In the genomic region with DNA sequence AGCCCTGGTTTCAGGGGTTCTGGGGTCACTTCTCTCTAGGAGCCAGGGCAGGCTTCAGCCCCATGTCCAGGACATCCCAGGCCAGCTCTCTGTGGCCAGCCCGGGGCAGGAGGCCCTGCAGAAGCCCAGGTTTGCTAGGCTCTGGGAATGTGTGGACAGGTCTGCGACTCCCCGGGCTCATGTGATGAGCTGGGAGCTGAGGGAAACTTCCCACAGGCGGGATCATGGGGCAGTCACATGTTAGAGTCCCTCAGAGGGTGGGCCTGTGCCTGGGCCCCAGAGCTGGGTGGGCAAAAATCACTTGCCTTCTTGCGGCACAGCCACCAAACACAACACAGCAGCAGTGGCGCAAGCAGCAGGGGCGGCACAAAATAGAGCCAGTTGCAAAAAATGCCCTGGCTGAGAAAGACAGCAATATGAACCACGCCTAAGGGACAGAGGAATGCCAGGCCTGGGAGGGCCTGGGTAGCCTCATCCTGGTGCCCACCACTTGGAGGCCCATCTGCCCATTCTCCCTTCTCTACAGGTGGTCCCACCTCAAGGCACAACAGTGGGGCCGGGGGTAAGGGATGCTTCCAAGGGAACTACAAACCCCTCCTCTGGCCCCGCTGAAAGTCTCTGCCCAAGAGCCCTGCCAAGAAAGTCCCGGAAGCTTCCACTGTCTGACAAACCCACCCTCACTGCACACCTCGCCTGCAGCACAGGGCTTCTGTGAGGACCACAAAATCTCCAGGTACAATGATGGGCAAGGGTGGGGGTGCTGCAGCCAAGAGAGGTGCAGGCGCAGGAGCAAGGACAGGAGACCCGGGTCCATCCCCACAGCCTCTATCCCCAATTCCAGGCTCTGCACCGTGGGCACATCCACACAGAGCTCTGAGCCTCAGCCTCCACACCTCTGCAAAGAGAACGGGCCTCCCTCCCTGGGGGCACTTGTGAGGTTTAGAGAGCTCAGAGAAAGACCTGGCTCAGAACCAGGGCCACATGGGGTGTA, we compare ENCODE assay signal across 1 cellular context.
TF ChIP-seq lines count a peak whose summit lies in the region.

No MANE protein-coding gene starts in this region.

TF ChIP-seq in H1, 55 proteins besides CTCF, POLR2A, EP300 and RAD21 (continued from another document):
- TF ChIP-seq NRF1 (IDR thresholded peaks at IDR 0.05; ENCODE audit: low read depth, low read length) (no peak), SP1 (IDR thresholded peaks at IDR 0.05; ENCODE audit: low read depth, low read length) (no peak), SAP30 (IDR thresholded peaks at IDR 0.05; ENCODE audit: insufficient read depth, insufficient replicate concordance, low read length) (no peak), TAF7 (optimal IDR thresholded peaks at IDR 0.05; ENCODE audit: borderline replicate concordance, low read depth, low read length) (no peak), BACH1 (IDR thresholded peaks at IDR 0.05; ENCODE audit: low read length) (no peak), CEBPB (IDR thresholded peaks at IDR 0.05; ENCODE audit: low read depth, low read length) (no peak), SIRT6 (IDR thresholded peaks at IDR 0.05; ENCODE audit: low read length) (no peak), SIN3A (conservative IDR thresholded peaks at IDR 0.05 in 1 of 2, IDR thresholded peaks at IDR 0.05 in 1 of 2; ENCODE audit: low read depth in 1 of 2, low read length in 2 of 2) (no peak), ASH2L (IDR thresholded peaks at IDR 0.05; ENCODE audit: low read length) (no peak), JUN (IDR thresholded peaks at IDR 0.05; ENCODE audit: low read depth, low read length) (no peak), CHD2 (IDR thresholded peaks at IDR 0.05; ENCODE audit: low read length) (no peak), RFX5 (IDR thresholded peaks at IDR 0.05; ENCODE audit: borderline replicate concordance, low read depth, low read length) (no peak), HDAC6 (IDR thresholded peaks at IDR 0.05; ENCODE audit: low read depth, low read length) (no peak), TAF1 (IDR thresholded peaks at IDR 0.05; ENCODE audit: low read depth, low read length) (no peak)
- TF ChIP-seq, protein P1, sequence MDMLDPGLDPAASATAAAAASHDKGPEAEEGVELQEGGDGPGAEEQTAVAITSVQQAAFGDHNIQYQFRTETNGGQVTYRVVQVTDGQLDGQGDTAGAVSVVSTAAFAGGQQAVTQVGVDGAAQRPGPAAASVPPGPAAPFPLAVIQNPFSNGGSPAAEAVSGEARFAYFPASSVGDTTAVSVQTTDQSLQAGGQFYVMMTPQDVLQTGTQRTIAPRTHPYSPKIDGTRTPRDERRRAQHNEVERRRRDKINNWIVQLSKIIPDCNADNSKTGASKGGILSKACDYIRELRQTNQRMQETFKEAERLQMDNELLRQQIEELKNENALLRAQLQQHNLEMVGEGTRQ (IDR thresholded peaks at IDR 0.05; ENCODE audit: low read length), result no peak
- TF ChIP-seq, protein P2, sequence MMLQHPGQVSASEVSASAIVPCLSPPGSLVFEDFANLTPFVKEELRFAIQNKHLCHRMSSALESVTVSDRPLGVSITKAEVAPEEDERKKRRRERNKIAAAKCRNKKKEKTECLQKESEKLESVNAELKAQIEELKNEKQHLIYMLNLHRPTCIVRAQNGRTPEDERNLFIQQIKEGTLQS (IDR thresholded peaks at IDR 0.05; ENCODE audit: insufficient read depth, low read depth, low read length), result no peak
